In genomic region chr12:101280006-101280505, GRCh38 we compare ENCODE assay signal across 8 cellular contexts. TPM values are rescaled to one million over a fixed set of nuclear protein-coding genes. Genes with fewer than 3 reads are reported as not detected.
A peak's percentile ranks its signal among the peaks of the same experiment; 100 is the strongest.
DNase-seq lines count a peak whose midpoint lies in the region; ATAC-seq and TF ChIP-seq lines count a peak whose summit lies in the region.

Gene UTP20, plus strand, starts transcription at chr12:101280105. Its CDS starts 178 bp downstream, at chr12:101280283.

- TF ChIP-seq CTCF in chondrocyte (IDR thresholded peaks at IDR 0.05) (no peak), kidney epithelial cell (IDR thresholded peaks at IDR 0.05; ENCODE audit: insufficient read depth, low read length, poor library complexity, severe bottlenecking) (no peak)

- H3K36me3 Mint-ChIP-seq in chondrocyte (ENCODE audit: low read depth): peaks cover 2% of the 10 kb centered on the region

- H3K9me3 Mint-ChIP-seq in chondrocyte (ENCODE audit: low read depth): no peaks in the 10 kb centered on the region

- peak within 1 kb of the TSS; percentile 84 for H3K4me3 ChIP-seq in kidney epithelial cell (ENCODE audit: low read depth, low read length)

- peak; percentile 81 for TF ChIP-seq POLR2A in GM19193 (IDR thresholded peaks at IDR 0.05; ENCODE audit: extremely low read depth, insufficient read depth, insufficient read length)

- H3K27ac Mint-ChIP-seq in chondrocyte (ENCODE audit: unreplicated experiment): peak within 1 kb of the TSS; percentile 92

- peaks cover 13% of the 10 kb centered on the region for H3K4me1 Mint-ChIP-seq in chondrocyte (ENCODE audit: low read depth)

- DNase-seq in Ammon's horn (ENCODE audit: low spot score): peak; percentile 94
- peak; percentile 83 for DNase-seq in NCI-H510A treated with DMSO at 0.1 percent for 48 hours (lab: John Stamatoyannopoulos, UW)
- peak; percentile 92 for DNase-seq in activated CD4-positive, alpha-beta T cell treated with anti-CD3 and anti-CD28 coated beads for 1 hour
- DNase-seq in chondrocyte (ENCODE audit: low spot score): peak; percentile 97
- DNase-seq in kidney epithelial cell (ENCODE audit: low read depth): peak; percentile 47
- DNase-seq in stimulated activated CD4-positive, alpha-beta T cell treated with anti-CD3 and anti-CD28 coated beads, Interleukin-15, amount 100 ng/mL, for 48 hours (ENCODE audit: low read depth in 2 of 2): peak; percentile 87 to 88

- H3K36me3 ChIP-seq in kidney epithelial cell (ENCODE audit: control insufficient read depth, insufficient read depth, low read length): no peaks in the 10 kb centered on the region

- H3K27me3 Mint-ChIP-seq in chondrocyte (ENCODE audit: low read depth): peaks cover 12% of the 10 kb centered on the region

- peak within 1 kb of the TSS; percentile 95 for H3K4me3 Mint-ChIP-seq in chondrocyte (ENCODE audit: unreplicated experiment)

- peak; percentile 100 for ATAC-seq in HG03432 (IDR thresholded peaks at IDR 0.05; ENCODE audit: unreplicated experiment)

- H3K27me3 ChIP-seq in kidney epithelial cell (ENCODE audit: control insufficient read depth, insufficient read depth, low read length): no peaks in the 10 kb centered on the region

RNA-seq across cellular contexts. Expression of gene UTP20, which starts in this region (rescaled TPM):
- total RNA-seq in chondrocyte: 9.4 to 17.0 TPM (median 9.9 TPM) in 3 replicates
- 16.5 and 17.7 TPM in 2 replicates for total RNA-seq in kidney epithelial cell

Comparison
In these comparisons a context has a peak if more than half of its experiments do, and no peak if none do; other contexts are left out.
1. Peak in every context shown above with its lines: DNase-seq, ATAC-seq and H3K4me3 ChIP-seq.
2. DNase-seq: peak in every context shown above with its lines; median percentile 97 in chondrocyte; 94 in Ammon's horn; 92 in activated CD4-positive, alpha-beta T cell treated with anti-CD3 and anti-CD28 coated beads for 1 hour; 88 in stimulated activated CD4-positive, alpha-beta T cell treated with anti-CD3 and anti-CD28 coated beads, Interleukin-15, amount 100 ng/mL, for 48 hours; 83 in NCI-H510A treated with DMSO at 0.1 percent for 48 hours; 47 in kidney epithelial cell.